ENCODE assay signal across 8 cellular contexts in the genomic region with DNA sequence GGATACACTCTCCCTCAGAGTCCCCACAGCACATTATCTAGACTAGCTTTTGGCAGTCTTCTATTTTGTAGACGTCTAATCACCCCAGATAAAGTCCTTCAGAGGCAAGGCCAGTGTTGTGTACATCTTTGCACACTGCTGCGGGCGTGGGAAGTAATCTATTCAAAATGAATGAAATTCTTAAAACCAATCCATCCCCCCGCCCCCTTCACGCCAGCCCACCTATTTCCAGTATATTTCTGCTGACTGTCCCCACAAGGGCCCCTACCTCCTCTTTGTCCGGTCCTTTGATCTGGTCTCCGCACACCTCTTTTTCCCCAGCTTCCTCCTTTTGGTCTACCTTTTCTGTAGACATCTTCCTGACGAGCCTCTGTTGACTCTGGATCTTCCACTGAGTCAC. TPM values are rescaled to one million over a fixed set of nuclear protein-coding genes. Genes with fewer than 3 reads are reported as not detected.
DNase-seq lines count a peak whose midpoint lies in the region; ATAC-seq and TF ChIP-seq lines count a peak whose summit lies in the region.

No MANE protein-coding gene starts in this region.

- TF ChIP-seq CTCF in CD8-positive, alpha-beta T cell (IDR thresholded peaks at IDR 0.05), result no peak
- TF ChIP-seq CTCF in RWPE1 (conservative IDR thresholded peaks at IDR 0.05; ENCODE audit: low read depth) (no peak), osteocyte (IDR thresholded peaks at IDR 0.05) (no peak), foreskin keratinocyte (conservative IDR thresholded peaks at IDR 0.05) (no peak)

- H3K4me3 Mint-ChIP-seq in CD8-positive, alpha-beta T cell, result peak overlapping the region; percentile 90
- peak overlapping the region; percentile 94 for H3K4me3 Mint-ChIP-seq in osteocyte (ENCODE audit: unreplicated experiment)

- no peaks in the 10 kb centered on the region for H3K9me3 Mint-ChIP-seq in CD8-positive, alpha-beta T cell
- no peaks in the 10 kb centered on the region for H3K9me3 Mint-ChIP-seq in osteocyte (ENCODE audit: unreplicated experiment)

- H3K9me3 ChIP-seq in CD8-positive, alpha-beta T cell (ENCODE audit: low read length), result no peaks in the 10 kb centered on the region
- no peaks in the 10 kb centered on the region for H3K9me3 ChIP-seq in esophagus (ENCODE audit: control insufficient read depth in 2 of 2, insufficient read depth in 1 of 2, low read depth in 1 of 2, low read length in 1 of 2)

- peaks cover 24% of the 10 kb centered on the region for H3K36me3 Mint-ChIP-seq in CD8-positive, alpha-beta T cell
- H3K36me3 Mint-ChIP-seq in osteocyte (ENCODE audit: unreplicated experiment), result peaks cover 8% of the 10 kb centered on the region

- no peaks in the 10 kb centered on the region for H3K27me3 ChIP-seq in CD8-positive, alpha-beta T cell (ENCODE audit: insufficient read depth, low read length)
- H3K27me3 ChIP-seq in esophagus (ENCODE audit: control insufficient read depth in 1 of 2, insufficient read depth in 2 of 2, low read length in 2 of 2), result no peaks in the 10 kb centered on the region
- H3K27me3 ChIP-seq in foreskin keratinocyte, result no peaks in the 10 kb centered on the region

- H3K4me3 ChIP-seq in CD8-positive, alpha-beta T cell (ENCODE audit: low read depth, low read length), result peak overlapping the region; percentile 56
- H3K4me3 ChIP-seq in esophagus (ENCODE audit: low read depth in 1 of 2, low read length in 2 of 2), result peak overlapping the region in 1 of 2 donors; percentile 93

- H3K27me3 Mint-ChIP-seq in CD8-positive, alpha-beta T cell (ENCODE audit: low read depth), result no peaks in the 10 kb centered on the region
- no peaks in the 10 kb centered on the region for H3K27me3 Mint-ChIP-seq in osteocyte (ENCODE audit: unreplicated experiment)

- CTCF ChIA-PET in CD8-positive, alpha-beta T cell (lab: Charles Lee), result interaction anchor here (0.9 to 5.6 kb wide), 7 partner anchors 9 to 282 kb away, joined by 3 to 27 read pairs (median 6); partner anchors contain the start of gene TUT1
- CTCF ChIA-PET in RWPE1 (lab: Yijun Ruan, JAX), result interaction anchor here (1.7 to 2.1 kb wide), 2 partner anchors 12 to 26 kb away, joined by 7 to 8 read pairs; no protein-coding TSS in a partner anchor

- POLR2A ChIA-PET in CD8-positive, alpha-beta T cell (lab: Charles Lee), result interaction anchor here (0.8 to 7.6 kb wide), 15 partner anchors 9 to 151 kb away, joined by 3 to 82 read pairs (median 8); partner anchors contain the start of genes C11orf98, CSKMT, HNRNPUL2 and INTS5
- POLR2A ChIA-PET in RWPE1 (lab: Yijun Ruan, JAX; ENCODE audit: low non-redundant PET), result no interaction called here

- peaks cover 44% of the 10 kb centered on the region for H3K4me1 Mint-ChIP-seq in CD8-positive, alpha-beta T cell (ENCODE audit: low read depth)
- H3K4me1 Mint-ChIP-seq in osteocyte (ENCODE audit: unreplicated experiment), result peaks cover 46% of the 10 kb centered on the region

- WGBS in esophagus, 2 donors, result 69 to 76% methylated on average over 8 of the region's 8 CpGs

- intact Hi-C loops in CD8-positive, alpha-beta T cell (cut with DNase I, micrococcal nuclease), result loop anchor here (1.0 to 5.0 kb wide), 10 partner anchors 28 to 173 kb away; partner anchors contain the start of genes B3GAT3 (in 1 of the 2), EML3 (in 1 of the 2), GANAB (in 1 of the 2) and ROM1 (in 1 of the 2)

- no peak for DNase-seq in CD8-positive, alpha-beta T cell
- DNase-seq in RWPE1 (ENCODE audit: low spot score), result no peak
- DNase-seq in osteocyte (ENCODE audit: extremely low spot score, unreplicated experiment), result no peak
- DNase-seq in glomerular visceral epithelial cell (ENCODE audit: extremely low spot score), result no peak
- no peak for DNase-seq in mesenteric fat pad (ENCODE audit: low spot score)
- DNase-seq in foreskin keratinocyte, result no peak

- H3K4me1 ChIP-seq in CD8-positive, alpha-beta T cell (ENCODE audit: insufficient read depth, low read length), result peaks cover 44% of the 10 kb centered on the region
- H3K4me1 ChIP-seq in esophagus (ENCODE audit: control insufficient read depth in 2 of 2, insufficient read depth in 2 of 2, low read length in 1 of 2), result peaks cover 3 to 14% of the 10 kb centered on the region in 2 donors
- no peaks in the 10 kb centered on the region for H3K4me1 ChIP-seq in foreskin keratinocyte

- H3K27ac Mint-ChIP-seq in CD8-positive, alpha-beta T cell, result peak overlapping the region; percentile 75
- H3K27ac Mint-ChIP-seq in osteocyte (ENCODE audit: unreplicated experiment), result peak overlapping the region; percentile 65

- ATAC-seq in CD8-positive, alpha-beta T cell, result no peak
- ATAC-seq in GM19328 (IDR thresholded peaks at IDR 0.05; ENCODE audit: unreplicated experiment) (no peak), foreskin keratinocyte (no peak)

- H3K36me3 ChIP-seq in CD8-positive, alpha-beta T cell (ENCODE audit: insufficient read depth, low read length), result no peaks in the 10 kb centered on the region
- peaks cover 0 to 2% of the 10 kb centered on the region in 2 donors for H3K36me3 ChIP-seq in esophagus (ENCODE audit: control insufficient read depth in 2 of 2, insufficient read depth in 2 of 2, low read length in 1 of 2)

- no peak overlapping the region for H3K27ac ChIP-seq in CD8-positive, alpha-beta T cell (ENCODE audit: low read depth, low read length)
- H3K27ac ChIP-seq in RWPE1, result peak overlapping the region; percentile 98
- H3K27ac ChIP-seq in esophagus (ENCODE audit: low read depth in 2 of 2, low read length in 1 of 2), result peak overlapping the region; percentile 74 to 90
- no peak overlapping the region for H3K27ac ChIP-seq in foreskin keratinocyte

RNA-seq across cellular contexts. Expression of gene BSCL2, which starts 0.4 kb away (rescaled TPM):
- 10 to 100 TPM; 12.5 to 14.0 TPM for total RNA-seq in CD8-positive, alpha-beta T cell
- polyA plus RNA-seq in esophagus (10 to 100 TPM; 33.9 to 58.9 TPM), foreskin keratinocyte (37.5 and 44.4 TPM in 2 replicates)
- total RNA-seq in osteocyte (54.1 and 56.7 TPM in 2 replicates), mesenteric fat pad (41.9 TPM), foreskin keratinocyte (37.2 and 39.5 TPM in 2 replicates)

RNA-seq across cellular contexts. Expression of gene GNG3, which starts 0.6 kb away (rescaled TPM):
- total RNA-seq in CD8-positive, alpha-beta T cell, result not detected
- polyA plus RNA-seq in esophagus (under 1 TPM; 0.04 to 0.24 TPM), foreskin keratinocyte (0.06 and 0.09 TPM in 2 replicates)
- total RNA-seq in osteocyte (not detected in 2 replicates), mesenteric fat pad (not detected), foreskin keratinocyte (not detected in 2 replicates)

RNA-seq across cellular contexts. Expression of gene LRRN4CL, which starts 17.5 kb away (rescaled TPM):
- total RNA-seq in CD8-positive, alpha-beta T cell, result not detected
- 1 to 10 TPM; 1.4 to 2.4 TPM for polyA plus RNA-seq in esophagus
- 0.39 and 0.46 TPM in 2 replicates for total RNA-seq in osteocyte
- total RNA-seq in mesenteric fat pad, result 88.9 TPM
- total RNA-seq in foreskin keratinocyte, result 0.39 and 0.41 TPM in 2 replicates
- polyA plus RNA-seq in foreskin keratinocyte, result 0.32 TPM in 2 replicates

RNA-seq across cellular contexts. Expression of gene HNRNPUL2, which starts 20.4 kb away (rescaled TPM):
- 10 to 100 TPM; 29.6 to 31.5 TPM for total RNA-seq in CD8-positive, alpha-beta T cell
- polyA plus RNA-seq in esophagus (10 to 100 TPM; 27.5 to 27.9 TPM), foreskin keratinocyte (36.4 and 45.1 TPM in 2 replicates)
- total RNA-seq in osteocyte (52.5 and 56.1 TPM in 2 replicates), mesenteric fat pad (37.7 TPM), foreskin keratinocyte (31.6 and 40.9 TPM in 2 replicates)

RNA-seq across cellular contexts. Expression of gene TTC9C, which starts 21.4 kb away (rescaled TPM):
- 1 to 10 TPM; 5.3 to 6.4 TPM for total RNA-seq in CD8-positive, alpha-beta T cell
- 10 to 100 TPM; 13.3 to 31.1 TPM for polyA plus RNA-seq in esophagus
- 32.4 and 36.6 TPM in 2 replicates for total RNA-seq in osteocyte
- 23.0 TPM for total RNA-seq in mesenteric fat pad
- 26.3 and 27.9 TPM in 2 replicates for total RNA-seq in foreskin keratinocyte
- polyA plus RNA-seq in foreskin keratinocyte, result 24.8 and 25.9 TPM in 2 replicates

Comparison
In these comparisons a context has a peak if more than half of its experiments do, and no peak if none do; other contexts are left out.
1. H3K27ac ChIP-seq: peak in RWPE1 (single experiment) and esophagus (2 of 2); none in CD8-positive, alpha-beta T cell (single experiment) and foreskin keratinocyte (single experiment).
2. RNA of gene LRRN4CL, which starts 17.5 kb away (total RNA-seq): 88.9 TPM in mesenteric fat pad (single experiment); 0.39 to 0.46 TPM in osteocyte, 0.39 to 0.41 TPM in foreskin keratinocyte and not detected in CD8-positive, alpha-beta T cell; every median in the first group is over 10 times any median in the second.